19 cellular contexts compared by ENCODE assay signal in the genomic region with DNA sequence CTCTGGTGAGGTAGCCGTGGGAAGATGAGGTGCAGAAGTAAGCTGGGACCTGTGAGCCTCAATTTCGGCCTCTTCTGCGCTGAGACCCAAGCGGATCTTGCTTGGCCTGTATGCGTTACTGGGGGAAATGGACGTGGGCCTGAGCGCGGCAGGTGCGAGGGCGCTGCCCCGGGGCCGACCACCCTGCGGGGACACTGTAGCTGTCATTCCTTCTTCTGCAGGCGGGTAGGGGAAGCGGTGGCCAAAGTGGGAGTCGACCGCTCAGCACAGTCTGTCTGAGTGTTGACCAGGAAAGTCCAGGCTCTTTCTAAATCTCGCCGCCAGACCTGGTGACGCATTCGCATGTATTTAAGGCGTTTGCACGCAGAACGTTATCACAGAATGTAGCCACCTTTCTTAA. TPM values are rescaled to one million over a fixed set of nuclear protein-coding genes. Genes with fewer than 3 reads are reported as not detected.
DNase-seq lines count a peak whose midpoint lies in the region; ATAC-seq and TF ChIP-seq lines count a peak whose summit lies in the region.
"Had no signal": no experiment of that assay in that cellular context is flagged by ENCODE, and none has a peak within 500 bp of the region (broad histone marks: within the 10 kb centered on the region; RNA-seq: fewer than 3 reads in every experiment).

No MANE protein-coding gene starts in this region.

- DNase-seq in GM23338 (ENCODE audit: low spot score) (peak; percentile 43), WTC11 (ENCODE audit: low spot score) (peak; percentile 26), osteoblast (ENCODE audit: insufficient read length, low spot score, missing footprints) (peak; percentile 25), MV-4-11 (lab: John Stamatoyannopoulos, UW) (no peak), NCI-H446 (lab: John Stamatoyannopoulos, UW) (no peak)
- DNase-seq: CD8-positive, alpha-beta memory T cell; DMS79; HCEC 1CT; KG1; NCI-H1417; NCI-H187; NCI-H2107; NCI-H2227 treated with DMSO at 0.1 percent for 48 hours; NCI-H524; RPMI8226 had no signal

- H3K4me3 ChIP-seq in GM23338 (peak overlapping the region; percentile 88), iPS-18a (ENCODE audit: low read length) (peak overlapping the region; percentile 39), osteoblast (ENCODE audit: insufficient read depth, low read length) (no peak overlapping the region)
- H3K4me3 ChIP-seq: BLaER1 treated with 17β-estradiol and CSF1 and Interleukin-3, amounts not matched to agents 10 nM and 100 nM had no signal

- CTCF ChIA-PET in WTC11 (lab: Charles Lee) = interaction anchor here (1.5 to 2.3 kb wide), 2 partner anchors 122 to 188 kb away, joined by 3 to 7 read pairs; no protein-coding TSS in a partner anchor

- peaks cover 50% of the 10 kb centered on the region for H3K27me3 Mint-ChIP-seq in GM23338 (ENCODE audit: insufficient read depth, low read depth, poor library complexity)
- H3K27me3 Mint-ChIP-seq in WTC11 (ENCODE audit: low read depth) = peaks cover 38% of the 10 kb centered on the region

- H3K9me3 ChIP-seq in iPS-18a (ENCODE audit: control insufficient read depth, low read depth, low read length) = no peaks in the 10 kb centered on the region
- H3K9me3 ChIP-seq in osteoblast (ENCODE audit: low read depth, low read length) = no peaks in the 10 kb centered on the region

- H3K9me2 ChIP-seq in GM23338 (ENCODE audit: insufficient read depth) = no peaks in the 10 kb centered on the region

- H3F3A ChIP-seq in GM23338 (replicated peaks; ENCODE audit: low read depth) = peaks cover 21% of the 10 kb centered on the region

- peak overlapping the region; percentile 82 for H3K4me2 ChIP-seq in GM23338
- no peak overlapping the region for H3K4me2 ChIP-seq in osteoblast (ENCODE audit: insufficient read depth, low read length)
- H3K4me2 ChIP-seq: BLaER1 treated with 17β-estradiol and CSF1 and Interleukin-3, amounts not matched to agents 10 nM and 100 nM had no signal

- H3K27ac Mint-ChIP-seq in GM23338 (peak overlapping the region; percentile 51; the same call in 1 of the 2 replicates), WTC11 (peak overlapping the region; percentile 97)

- peaks cover 13% of the 10 kb centered on the region for H3K79me2 ChIP-seq in GM23338 (replicated peaks; ENCODE audit: insufficient read depth)
- H3K79me2 ChIP-seq in osteoblast (ENCODE audit: insufficient read depth, low read length) = no peaks in the 10 kb centered on the region

- H3K36me3 ChIP-seq in GM23338 (ENCODE audit: insufficient read depth) = no peaks in the 10 kb centered on the region
- no peaks in the 10 kb centered on the region for H3K36me3 ChIP-seq in iPS-18a (ENCODE audit: control insufficient read depth, low read depth, low read length)
- no peaks in the 10 kb centered on the region for H3K36me3 ChIP-seq in osteoblast (ENCODE audit: insufficient read depth, low read length)
- H3K36me3 ChIP-seq: BLaER1 treated with 17β-estradiol and CSF1 and Interleukin-3, amounts not matched to agents 10 nM and 100 nM had no signal

- H3K4me1 ChIP-seq in GM23338 (ENCODE audit: insufficient read depth) (peaks cover 46% of the 10 kb centered on the region), iPS-18a (ENCODE audit: control insufficient read depth, low read depth, low read length) (peaks cover 43% of the 10 kb centered on the region), osteoblast (ENCODE audit: insufficient read depth, low read length) (no peaks in the 10 kb centered on the region)
- H3K4me1 ChIP-seq: BLaER1 treated with 17β-estradiol and CSF1 and Interleukin-3, amounts not matched to agents 10 nM and 100 nM had no signal

- H3K9me3 Mint-ChIP-seq in GM23338 (no peaks in the 10 kb centered on the region), WTC11 (no peaks in the 10 kb centered on the region)

- H3K27me3 ChIP-seq in GM23338 (ENCODE audit: insufficient read depth) (peaks cover 54% of the 10 kb centered on the region), iPS-18a (ENCODE audit: control insufficient read depth, insufficient read depth, low read length) (peaks cover 59% of the 10 kb centered on the region), osteoblast (ENCODE audit: insufficient read depth, low read length) (peaks cover 36% of the 10 kb centered on the region)
- H3K27me3 ChIP-seq: BLaER1 treated with 17β-estradiol and CSF1 and Interleukin-3, amounts not matched to agents 10 nM and 100 nM had no signal

- H4K20me1 ChIP-seq in GM23338 (replicated peaks; ENCODE audit: insufficient read depth) (peaks cover 5% of the 10 kb centered on the region), osteoblast (ENCODE audit: insufficient read depth, low read length) (no peaks in the 10 kb centered on the region)
- H4K20me1 ChIP-seq: BLaER1 treated with 17β-estradiol and CSF1 and Interleukin-3, amounts not matched to agents 10 nM and 100 nM had no signal

- H3K4me1 Mint-ChIP-seq in GM23338 (peaks cover 38% of the 10 kb centered on the region), WTC11 (peaks cover 57% of the 10 kb centered on the region)

- ATAC-seq in GM23338 = no peak
- no peak for ATAC-seq in WTC11
- no peak for ATAC-seq in GM18868 (IDR thresholded peaks at IDR 0.05; ENCODE audit: unreplicated experiment)

- no peak overlapping the region for H3K27ac ChIP-seq in GM23338 (ENCODE audit: low read depth)
- H3K27ac ChIP-seq in iPS-18a (ENCODE audit: low read length) = no peak overlapping the region
- no peak overlapping the region for H3K27ac ChIP-seq in osteoblast (ENCODE audit: low read depth, low read length)
- H3K27ac ChIP-seq: BLaER1 treated with 17β-estradiol and CSF1 and Interleukin-3, amounts not matched to agents 10 nM and 100 nM had no signal

- no peaks in the 10 kb centered on the region; the same call in 2 of the 3 replicates for H3K36me3 Mint-ChIP-seq in GM23338 (ENCODE audit: low read depth)
- H3K36me3 Mint-ChIP-seq in WTC11 = no peaks in the 10 kb centered on the region
- H3K36me3 Mint-ChIP-seq: CD8-positive, alpha-beta memory T cell had no signal

- TF ChIP-seq CTCF in GM23338 (conservative IDR thresholded peaks at IDR 0.05; ENCODE audit: low read depth in 2 of 2) = no peak
- no peak for TF ChIP-seq CTCF in WTC11 (IDR thresholded peaks at IDR 0.05)
- no peak for TF ChIP-seq CTCF in osteoblast (IDR thresholded peaks at IDR 0.05; ENCODE audit: extremely low read depth, low read depth, low read length)

- H3K9ac ChIP-seq in iPS-18a (ENCODE audit: low read length) = no peak overlapping the region
- H3K9ac ChIP-seq: BLaER1 treated with 17β-estradiol and CSF1 and Interleukin-3, amounts not matched to agents 10 nM and 100 nM had no signal

- H2AFZ ChIP-seq in GM23338 (no peak overlapping the region; the same call in 1 of the 2 replicates), osteoblast (ENCODE audit: low read length) (no peak overlapping the region)

- POLR2A ChIA-PET in WTC11 (lab: Charles Lee) = no interaction called here

- H3K4me3 Mint-ChIP-seq in GM23338 (peak overlapping the region; percentile 68), WTC11 (peak overlapping the region; percentile 65)
- H3K4me3 Mint-ChIP-seq: CD8-positive, alpha-beta memory T cell had no signal

TF ChIP-seq in GM23338, 12 proteins besides CTCF, POLR2A, EP300 and RAD21 (continues in another document):
- no peak for TF ChIP-seq ZNF331 (CRISPR knock-in tag; IDR thresholded peaks at IDR 0.05; ENCODE audit: low read depth)

TF ChIP-seq in WTC11, 78 proteins besides CTCF, POLR2A, EP300 and RAD21 (continues in another document):
- TF ChIP-seq, protein P1, sequence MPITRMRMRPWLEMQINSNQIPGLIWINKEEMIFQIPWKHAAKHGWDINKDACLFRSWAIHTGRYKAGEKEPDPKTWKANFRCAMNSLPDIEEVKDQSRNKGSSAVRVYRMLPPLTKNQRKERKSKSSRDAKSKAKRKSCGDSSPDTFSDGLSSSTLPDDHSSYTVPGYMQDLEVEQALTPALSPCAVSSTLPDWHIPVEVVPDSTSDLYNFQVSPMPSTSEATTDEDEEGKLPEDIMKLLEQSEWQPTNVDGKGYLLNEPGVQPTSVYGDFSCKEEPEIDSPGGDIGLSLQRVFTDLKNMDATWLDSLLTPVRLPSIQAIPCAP (CRISPR knock-in tag; IDR thresholded peaks at IDR 0.05) = no peak
- TF ChIP-seq, protein P2, sequence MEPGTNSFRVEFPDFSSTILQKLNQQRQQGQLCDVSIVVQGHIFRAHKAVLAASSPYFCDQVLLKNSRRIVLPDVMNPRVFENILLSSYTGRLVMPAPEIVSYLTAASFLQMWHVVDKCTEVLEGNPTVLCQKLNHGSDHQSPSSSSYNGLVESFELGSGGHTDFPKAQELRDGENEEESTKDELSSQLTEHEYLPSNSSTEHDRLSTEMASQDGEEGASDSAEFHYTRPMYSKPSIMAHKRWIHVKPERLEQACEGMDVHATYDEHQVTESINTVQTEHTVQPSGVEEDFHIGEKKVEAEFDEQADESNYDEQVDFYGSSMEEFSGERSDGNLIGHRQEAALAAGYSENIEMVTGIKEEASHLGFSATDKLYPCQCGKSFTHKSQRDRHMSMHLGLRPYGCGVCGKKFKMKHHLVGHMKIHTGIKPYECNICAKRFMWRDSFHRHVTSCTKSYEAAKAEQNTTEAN (CRISPR knock-in tag; IDR thresholded peaks at IDR 0.05) = no peak

RNA-seq across cellular contexts. Expression of a gene that starts 3.3 kb away (rescaled TPM):
- 57.1 and 59.5 TPM in 2 replicates for total RNA-seq in GM23338 (2014; rRNA removed; shearing (Covaris generic))
- polyA plus RNA-seq in GM23338 (2016; fragmentation: Nextera tagmentation; extraction: Ambion mirVana) = 83.0 and 90.1 TPM in 2 replicates
- total RNA-seq in WTC11 (2021) = 33.0 to 37.7 TPM (median 34.5 TPM) in 3 replicates
- total RNA-seq in osteoblast = not detected in 2 replicates
- total RNA-seq: CD8-positive, alpha-beta memory T cell; G401 had no signal
- polyA plus RNA-seq: CD8-positive, alpha-beta memory T cell had no signal

RNA-seq across cellular contexts. Expression of a gene that starts 40.6 kb away (rescaled TPM):
- total RNA-seq in GM23338 (2014; rRNA removed; shearing (Covaris generic)) = 22.1 and 22.9 TPM in 2 replicates
- polyA plus RNA-seq in GM23338 (2016; fragmentation: Nextera tagmentation; extraction: Ambion mirVana) = 33.4 and 42.4 TPM in 2 replicates
- 3.3 to 4.6 TPM (median 4.2 TPM) in 3 replicates for total RNA-seq in WTC11 (2021)
- not detected in 2 replicates for total RNA-seq in osteoblast
- total RNA-seq: CD8-positive, alpha-beta memory T cell; G401 had no signal
- polyA plus RNA-seq: CD8-positive, alpha-beta memory T cell had no signal

Comparison
In these comparisons a context has a peak if more than half of its experiments do, and no peak if none do; other contexts are left out.
1. DNase-seq: peak in GM23338 (single experiment), WTC11 (single experiment) and osteoblast (single experiment); none in MV-4-11 (single experiment) and NCI-H446 (0 of 2).
2. RNA of a gene that starts 3.3 kb away (total RNA-seq): 57.1 to 59.5 TPM in GM23338 and 33.0 to 37.7 TPM in WTC11; not detected in osteoblast; every median in the first group is over 10 times any median in the second.